In genomic region chr17:50026046-50026675, GRCh38 we compare ENCODE assay signal across 2 cellular contexts.
TF ChIP-seq lines count a peak whose summit lies in the region.

No MANE protein-coding gene starts in this region.

TF ChIP-seq in SK-N-SH, 30 proteins besides CTCF, POLR2A, EP300 and RAD21:
- TF ChIP-seq SIN3A (IDR thresholded peaks at IDR 0.05; ENCODE audit: borderline replicate concordance, low read depth, low read length) = no peak
- no peak for TF ChIP-seq TAF1 (IDR thresholded peaks at IDR 0.05; ENCODE audit: borderline replicate concordance, low read depth, low read length)
- TF ChIP-seq EZH2phosphoT487 (IDR thresholded peaks at IDR 0.05; ENCODE audit: borderline replicate concordance, low read depth) = no peak
- no peak for TF ChIP-seq FOSL2 (IDR thresholded peaks at IDR 0.05; ENCODE audit: borderline replicate concordance, low read depth)
- no peak for TF ChIP-seq GABPA (IDR thresholded peaks at IDR 0.05; ENCODE audit: low read depth)
- TF ChIP-seq REST (IDR thresholded peaks at IDR 0.05; ENCODE audit: low read depth, low read length) = no peak
- TF ChIP-seq FOXJ3 (CRISPR knock-in tag; IDR thresholded peaks at IDR 0.05) = no peak
- TF ChIP-seq, protein P1, sequence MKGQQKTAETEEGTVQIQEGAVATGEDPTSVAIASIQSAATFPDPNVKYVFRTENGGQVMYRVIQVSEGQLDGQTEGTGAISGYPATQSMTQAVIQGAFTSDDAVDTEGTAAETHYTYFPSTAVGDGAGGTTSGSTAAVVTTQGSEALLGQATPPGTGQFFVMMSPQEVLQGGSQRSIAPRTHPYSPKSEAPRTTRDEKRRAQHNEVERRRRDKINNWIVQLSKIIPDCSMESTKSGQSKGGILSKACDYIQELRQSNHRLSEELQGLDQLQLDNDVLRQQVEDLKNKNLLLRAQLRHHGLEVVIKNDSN (IDR thresholded peaks at IDR 0.05; ENCODE audit: borderline replicate concordance, low read depth) = no peak
- TF ChIP-seq, protein P2, sequence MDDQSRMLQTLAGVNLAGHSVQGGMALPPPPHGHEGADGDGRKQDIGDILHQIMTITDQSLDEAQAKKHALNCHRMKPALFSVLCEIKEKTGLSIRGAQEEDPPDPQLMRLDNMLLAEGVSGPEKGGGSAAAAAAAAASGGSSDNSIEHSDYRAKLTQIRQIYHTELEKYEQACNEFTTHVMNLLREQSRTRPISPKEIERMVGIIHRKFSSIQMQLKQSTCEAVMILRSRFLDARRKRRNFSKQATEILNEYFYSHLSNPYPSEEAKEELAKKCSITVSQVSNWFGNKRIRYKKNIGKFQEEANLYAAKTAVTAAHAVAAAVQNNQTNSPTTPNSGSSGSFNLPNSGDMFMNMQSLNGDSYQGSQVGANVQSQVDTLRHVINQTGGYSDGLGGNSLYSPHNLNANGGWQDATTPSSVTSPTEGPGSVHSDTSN (IDR thresholded peaks at IDR 0.05) = no peak
- TF ChIP-seq, protein P3, sequence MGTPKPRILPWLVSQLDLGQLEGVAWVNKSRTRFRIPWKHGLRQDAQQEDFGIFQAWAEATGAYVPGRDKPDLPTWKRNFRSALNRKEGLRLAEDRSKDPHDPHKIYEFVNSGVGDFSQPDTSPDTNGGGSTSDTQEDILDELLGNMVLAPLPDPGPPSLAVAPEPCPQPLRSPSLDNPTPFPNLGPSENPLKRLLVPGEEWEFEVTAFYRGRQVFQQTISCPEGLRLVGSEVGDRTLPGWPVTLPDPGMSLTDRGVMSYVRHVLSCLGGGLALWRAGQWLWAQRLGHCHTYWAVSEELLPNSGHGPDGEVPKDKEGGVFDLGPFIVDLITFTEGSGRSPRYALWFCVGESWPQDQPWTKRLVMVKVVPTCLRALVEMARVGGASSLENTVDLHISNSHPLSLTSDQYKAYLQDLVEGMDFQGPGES (IDR thresholded peaks at IDR 0.05; ENCODE audit: low read depth, low read length) = no peak
- no peak for TF ChIP-seq YY1 (IDR thresholded peaks at IDR 0.05; ENCODE audit: low read depth)
- no peak for TF ChIP-seq RCOR1 (IDR thresholded peaks at IDR 0.05; ENCODE audit: low read length)
- no peak for TF ChIP-seq ELF1 (IDR thresholded peaks at IDR 0.05)
- no peak for TF ChIP-seq NFIC (IDR thresholded peaks at IDR 0.05; ENCODE audit: borderline replicate concordance)
- no peak for TF ChIP-seq TCF12 (IDR thresholded peaks at IDR 0.05)
- TF ChIP-seq MEF2A (IDR thresholded peaks at IDR 0.05; ENCODE audit: borderline replicate concordance, low read depth) = no peak
- no peak for TF ChIP-seq JUND (IDR thresholded peaks at IDR 0.05)
- no peak for TF ChIP-seq NRF1 (IDR thresholded peaks at IDR 0.05; ENCODE audit: low read depth, low read length)
- TF ChIP-seq, protein P4, sequence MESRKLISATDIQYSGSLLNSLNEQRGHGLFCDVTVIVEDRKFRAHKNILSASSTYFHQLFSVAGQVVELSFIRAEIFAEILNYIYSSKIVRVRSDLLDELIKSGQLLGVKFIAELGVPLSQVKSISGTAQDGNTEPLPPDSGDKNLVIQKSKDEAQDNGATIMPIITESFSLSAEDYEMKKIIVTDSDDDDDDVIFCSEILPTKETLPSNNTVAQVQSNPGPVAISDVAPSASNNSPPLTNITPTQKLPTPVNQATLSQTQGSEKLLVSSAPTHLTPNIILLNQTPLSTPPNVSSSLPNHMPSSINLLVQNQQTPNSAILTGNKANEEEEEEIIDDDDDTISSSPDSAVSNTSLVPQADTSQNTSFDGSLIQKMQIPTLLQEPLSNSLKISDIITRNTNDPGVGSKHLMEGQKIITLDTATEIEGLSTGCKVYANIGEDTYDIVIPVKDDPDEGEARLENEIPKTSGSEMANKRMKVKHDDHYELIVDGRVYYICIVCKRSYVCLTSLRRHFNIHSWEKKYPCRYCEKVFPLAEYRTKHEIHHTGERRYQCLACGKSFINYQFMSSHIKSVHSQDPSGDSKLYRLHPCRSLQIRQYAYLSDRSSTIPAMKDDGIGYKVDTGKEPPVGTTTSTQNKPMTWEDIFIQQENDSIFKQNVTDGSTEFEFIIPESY (IDR thresholded peaks at IDR 0.05; ENCODE audit: borderline replicate concordance, low read depth) = no peak

TF ChIP-seq in SK-N-SH treated with all-trans-retinoic acid at 6 μM for 48 hours, 23 proteins besides CTCF, POLR2A, EP300 and RAD21:
- TF ChIP-seq GLIS3 (CRISPR knock-in tag; IDR thresholded peaks at IDR 0.05) (no peak), ESRRG (CRISPR knock-in tag; IDR thresholded peaks at IDR 0.05) (no peak), CREB5 (CRISPR knock-in tag; IDR thresholded peaks at IDR 0.05; ENCODE audit: low read depth) (no peak), TOX (CRISPR knock-in tag; IDR thresholded peaks at IDR 0.05; ENCODE audit: borderline replicate concordance) (no peak), CSDC2 (CRISPR knock-in tag; IDR thresholded peaks at IDR 0.05) (no peak), ZFP3 (CRISPR knock-in tag; IDR thresholded peaks at IDR 0.05) (no peak), ZNF70 (CRISPR knock-in tag; IDR thresholded peaks at IDR 0.05) (no peak), ZC3H10 (CRISPR knock-in tag; IDR thresholded peaks at IDR 0.05) (no peak), ZFP30 (CRISPR knock-in tag; IDR thresholded peaks at IDR 0.05) (no peak), SNAI2 (CRISPR knock-in tag; IDR thresholded peaks at IDR 0.05) (no peak), OSR1 (CRISPR knock-in tag; IDR thresholded peaks at IDR 0.05) (no peak)
- TF ChIP-seq, protein P5, sequence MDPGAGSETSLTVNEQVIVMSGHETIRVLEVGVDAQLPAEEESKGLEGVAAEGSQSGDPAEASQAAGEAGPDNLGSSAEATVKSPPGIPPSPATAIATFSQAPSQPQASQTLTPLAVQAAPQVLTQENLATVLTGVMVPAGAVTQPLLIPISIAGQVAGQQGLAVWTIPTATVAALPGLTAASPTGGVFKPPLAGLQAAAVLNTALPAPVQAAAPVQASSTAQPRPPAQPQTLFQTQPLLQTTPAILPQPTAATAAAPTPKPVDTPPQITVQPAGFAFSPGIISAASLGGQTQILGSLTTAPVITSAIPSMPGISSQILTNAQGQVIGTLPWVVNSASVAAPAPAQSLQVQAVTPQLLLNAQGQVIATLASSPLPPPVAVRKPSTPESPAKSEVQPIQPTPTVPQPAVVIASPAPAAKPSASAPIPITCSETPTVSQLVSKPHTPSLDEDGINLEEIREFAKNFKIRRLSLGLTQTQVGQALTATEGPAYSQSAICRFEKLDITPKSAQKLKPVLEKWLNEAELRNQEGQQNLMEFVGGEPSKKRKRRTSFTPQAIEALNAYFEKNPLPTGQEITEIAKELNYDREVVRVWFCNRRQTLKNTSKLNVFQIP (CRISPR knock-in tag; IDR thresholded peaks at IDR 0.05; ENCODE audit: borderline replicate concordance, low read depth) = no peak
- TF ChIP-seq, protein P6, sequence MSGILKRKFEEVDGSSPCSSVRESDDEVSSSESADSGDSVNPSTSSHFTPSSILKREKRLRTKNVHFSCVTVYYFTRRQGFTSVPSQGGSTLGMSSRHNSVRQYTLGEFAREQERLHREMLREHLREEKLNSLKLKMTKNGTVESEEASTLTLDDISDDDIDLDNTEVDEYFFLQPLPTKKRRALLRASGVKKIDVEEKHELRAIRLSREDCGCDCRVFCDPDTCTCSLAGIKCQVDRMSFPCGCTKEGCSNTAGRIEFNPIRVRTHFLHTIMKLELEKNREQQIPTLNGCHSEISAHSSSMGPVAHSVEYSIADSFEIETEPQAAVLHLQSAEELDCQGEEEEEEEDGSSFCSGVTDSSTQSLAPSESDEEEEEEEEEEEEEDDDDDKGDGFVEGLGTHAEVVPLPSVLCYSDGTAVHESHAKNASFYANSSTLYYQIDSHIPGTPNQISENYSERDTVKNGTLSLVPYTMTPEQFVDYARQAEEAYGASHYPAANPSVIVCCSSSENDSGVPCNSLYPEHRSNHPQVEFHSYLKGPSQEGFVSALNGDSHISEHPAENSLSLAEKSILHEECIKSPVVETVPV (CRISPR knock-in tag; IDR thresholded peaks at IDR 0.05) = no peak
